ENCODE assay signal across 2 cellular contexts in genomic region chr10:33327750-33328149, GRCh38.
TF ChIP-seq lines count a peak whose summit lies in the region.

No MANE protein-coding gene starts in this region.

TF ChIP-seq in HEK293, 187 proteins besides CTCF, POLR2A, EP300 and RAD21 (continued from another document and continues in another):
- TF ChIP-seq PBX3 (CRISPR knock-in tag; IDR thresholded peaks at IDR 0.05) (no peak), ZNF514 (tag by site-specific recombination; IDR thresholded peaks at IDR 0.05) (no peak), ZNF654 (tag by site-specific recombination; IDR thresholded peaks at IDR 0.05; ENCODE audit: low read depth) (peak; percentile 53), SCRT1 (tag by site-specific recombination; IDR thresholded peaks at IDR 0.05; ENCODE audit: borderline replicate concordance) (no peak), ZNF366 (tag by site-specific recombination; conservative IDR thresholded peaks at IDR 0.05) (peak; percentile 38; the same call in 1 of the 2 replicates), ZNF561 (tag by site-specific recombination; IDR thresholded peaks at IDR 0.05; ENCODE audit: borderline replicate concordance) (no peak), ZNF157 (tag by site-specific recombination; IDR thresholded peaks at IDR 0.05) (no peak), ZNF792 (tag by site-specific recombination; IDR thresholded peaks at IDR 0.05) (no peak), ZXDB (tag by site-specific recombination; IDR thresholded peaks at IDR 0.05) (0 out of 2 replicates have a peak, but pooled peaks have one; percentile 41), ZEB2 (tag by site-specific recombination; IDR thresholded peaks at IDR 0.05) (peak; percentile 44; the same call in 1 of the 2 replicates), SETDB1 (IDR thresholded peaks at IDR 0.05; ENCODE audit: insufficient read length, low read length) (no peak), ZSCAN4 (tag by site-specific recombination; IDR thresholded peaks at IDR 0.05) (no peak), ZBTB8A (tag by site-specific recombination; IDR thresholded peaks at IDR 0.05) (no peak), BCL11B (tag by site-specific recombination; IDR thresholded peaks at IDR 0.05; ENCODE audit: low read depth) (no peak), ZNF148 (tag by site-specific recombination; IDR thresholded peaks at IDR 0.05; ENCODE audit: borderline replicate concordance) (no peak), RBAK (tag by site-specific recombination; IDR thresholded peaks at IDR 0.05) (no peak), ZNF837 (tag by site-specific recombination; IDR thresholded peaks at IDR 0.05) (no peak), ZNF548 (tag by site-specific recombination; IDR thresholded peaks at IDR 0.05) (no peak), ZNF785 (tag by site-specific recombination; IDR thresholded peaks at IDR 0.05) (no peak), FEZF1 (tag by site-specific recombination; IDR thresholded peaks at IDR 0.05) (0 out of 2 replicates have a peak, but pooled peaks have one; percentile 22), ZNF112 (tag by site-specific recombination; IDR thresholded peaks at IDR 0.05) (no peak), IKZF3 (tag by site-specific recombination; IDR thresholded peaks at IDR 0.05) (peak; percentile 55; the same call in 1 of the 2 replicates), ZBTB48 (tag by site-specific recombination; IDR thresholded peaks at IDR 0.05) (no peak), OSR2 (tag by site-specific recombination; IDR thresholded peaks at IDR 0.05) (no peak), PRDM4 (tag by site-specific recombination; IDR thresholded peaks at IDR 0.05) (0 out of 2 replicates have a peak, but pooled peaks have one; percentile 34), ZNF266 (tag by site-specific recombination; IDR thresholded peaks at IDR 0.05; ENCODE audit: low read depth) (no peak), ZNF19 (tag by site-specific recombination; IDR thresholded peaks at IDR 0.05; ENCODE audit: low read depth) (no peak), ZNF580 (tag by site-specific recombination; IDR thresholded peaks at IDR 0.05) (no peak), ZNF747 (tag by site-specific recombination; IDR thresholded peaks at IDR 0.05) (no peak), KLF9 (tag by site-specific recombination; IDR thresholded peaks at IDR 0.05; ENCODE audit: low read depth) (no peak)

TF ChIP-seq in GM12878, 131 proteins besides CTCF, POLR2A, EP300 and RAD21 (continued from another document):
- TF ChIP-seq CEBPZ (IDR thresholded peaks at IDR 0.05; ENCODE audit: low read depth, low read length), result no peak
- TF ChIP-seq HDAC6 (IDR thresholded peaks at IDR 0.05; ENCODE audit: unreplicated experiment), result no peak
- TF ChIP-seq MEF2A (IDR thresholded peaks at IDR 0.05; ENCODE audit: insufficient read depth, low read depth, low read length), result no peak
- TF ChIP-seq JUND (IDR thresholded peaks at IDR 0.05; ENCODE audit: low read depth, low read length), result no peak
- no peak for TF ChIP-seq ZNF592 (IDR thresholded peaks at IDR 0.05)
